20 cellular contexts compared by ENCODE assay signal in genomic region chr2:13572466-13572865, GRCh38.
"Had no signal": no experiment of that assay in that cellular context is flagged by ENCODE, and none has a peak within 500 bp of the region (broad histone marks: within the 10 kb centered on the region; RNA-seq: fewer than 3 reads in every experiment).

No MANE protein-coding gene starts in this region.

- H3K9me3 Mint-ChIP-seq: activated naive CD4-positive, alpha-beta T cell treated with anti-CD3 and anti-CD28 coated beads, Interleukin-2, amount 50 U/mL, for 24 hours; dendritic cell treated with granulocyte-macrophage colony-stimulating factor and Interleukin-4, amounts not matched to agents 40 ng/mL and 50 ng/mL, for 4 days; WTC11 had no signal

- H3K4me3 ChIP-seq: ascending aorta, esophagus squamous epithelium, hepatocyte, thyroid gland had no signal

- H3K4me1 Mint-ChIP-seq: activated CD4-positive, alpha-beta T cell treated with anti-CD3 and anti-CD28 coated beads for 36 hours; activated naive CD4-positive, alpha-beta T cell treated with anti-CD3 and anti-CD28 coated beads, Interleukin-2, amount 50 U/mL, for 24 hours; naive thymus-derived CD4-positive, alpha-beta T cell; WTC11 had no signal

- H3K27me3 ChIP-seq: ascending aorta, esophagus squamous epithelium, hepatocyte, neutrophil, thyroid gland had no signal

- H3K36me3 Mint-ChIP-seq: activated naive CD4-positive, alpha-beta T cell treated with anti-CD3 and anti-CD28 coated beads, Interleukin-2, amount 50 U/mL, for 24 hours; naive thymus-derived CD4-positive, alpha-beta T cell; WTC11 had no signal

- H3K4me1 ChIP-seq: ascending aorta, esophagus squamous epithelium, parathyroid adenoma, thyroid gland had no signal

- DNase-seq: activated CD4-positive, alpha-beta T cell treated with anti-CD3 and anti-CD28 coated beads for 36 hours; activated CD4-positive, alpha-beta T cell treated with anti-CD3 and anti-CD28 coated beads, Interleukin-2, amount 50 U/mL, for 48 hours; activated gamma-delta T cell; effector CD8-positive, alpha-beta T cell; esophagus squamous epithelium; left cardiac atrium; mesendoderm; naive thymus-derived CD4-positive, alpha-beta T cell; stimulated activated CD4-positive, alpha-beta T cell treated with anti-CD3 and anti-CD28 coated beads, Interleukin-12 subunit alpha, Interleukin-12 subunit beta, amount 100 ng/mL, for 4 hours; stimulated activated CD4-positive, alpha-beta T cell treated with anti-CD3 and anti-CD28 coated beads, Interleukin-1b, Interleukin-23, amount 100 ng/mL, for 48 hours; stimulated activated naive CD4-positive, alpha-beta T cell treated with Interleukin-2 at 50 U/mL for 16 hours; T-helper 2 cell; thyroid gland had no signal

- H3K9me3 ChIP-seq: ascending aorta, esophagus squamous epithelium, neutrophil, thyroid gland had no signal

- H3K27ac ChIP-seq: ascending aorta, esophagus squamous epithelium, hepatocyte, neutrophil, parathyroid adenoma, thyroid gland had no signal

- H3K36me3 ChIP-seq: ascending aorta, esophagus squamous epithelium, neutrophil, thyroid gland had no signal

- H3K4me3 Mint-ChIP-seq: activated CD4-positive, alpha-beta T cell treated with anti-CD3 and anti-CD28 coated beads for 36 hours; activated naive CD4-positive, alpha-beta T cell treated with anti-CD3 and anti-CD28 coated beads, Interleukin-2, amount 50 U/mL, for 24 hours; dendritic cell treated with granulocyte-macrophage colony-stimulating factor and Interleukin-4, amounts not matched to agents 40 ng/mL and 50 ng/mL, for 4 days; naive thymus-derived CD4-positive, alpha-beta T cell; WTC11 had no signal

- ATAC-seq: activated CD4-positive, alpha-beta T cell treated with anti-CD3 and anti-CD28 coated beads for 36 hours; left cardiac atrium; naive thymus-derived CD4-positive, alpha-beta T cell; WTC11 had no signal

- H3K27me3 Mint-ChIP-seq: activated CD4-positive, alpha-beta T cell treated with anti-CD3 and anti-CD28 coated beads for 36 hours; activated naive CD4-positive, alpha-beta T cell treated with anti-CD3 and anti-CD28 coated beads, Interleukin-2, amount 50 U/mL, for 24 hours; dendritic cell treated with granulocyte-macrophage colony-stimulating factor and Interleukin-4, amounts not matched to agents 40 ng/mL and 50 ng/mL, for 4 days; naive thymus-derived CD4-positive, alpha-beta T cell had no signal

- H3K27ac Mint-ChIP-seq: activated CD4-positive, alpha-beta T cell treated with anti-CD3 and anti-CD28 coated beads for 36 hours; activated naive CD4-positive, alpha-beta T cell treated with anti-CD3 and anti-CD28 coated beads, Interleukin-2, amount 50 U/mL, for 24 hours; dendritic cell treated with granulocyte-macrophage colony-stimulating factor and Interleukin-4, amounts not matched to agents 40 ng/mL and 50 ng/mL, for 4 days; naive thymus-derived CD4-positive, alpha-beta T cell; WTC11 had no signal
